Comparison of ENCODE assay signal across 1 cellular context in the genomic region with DNA sequence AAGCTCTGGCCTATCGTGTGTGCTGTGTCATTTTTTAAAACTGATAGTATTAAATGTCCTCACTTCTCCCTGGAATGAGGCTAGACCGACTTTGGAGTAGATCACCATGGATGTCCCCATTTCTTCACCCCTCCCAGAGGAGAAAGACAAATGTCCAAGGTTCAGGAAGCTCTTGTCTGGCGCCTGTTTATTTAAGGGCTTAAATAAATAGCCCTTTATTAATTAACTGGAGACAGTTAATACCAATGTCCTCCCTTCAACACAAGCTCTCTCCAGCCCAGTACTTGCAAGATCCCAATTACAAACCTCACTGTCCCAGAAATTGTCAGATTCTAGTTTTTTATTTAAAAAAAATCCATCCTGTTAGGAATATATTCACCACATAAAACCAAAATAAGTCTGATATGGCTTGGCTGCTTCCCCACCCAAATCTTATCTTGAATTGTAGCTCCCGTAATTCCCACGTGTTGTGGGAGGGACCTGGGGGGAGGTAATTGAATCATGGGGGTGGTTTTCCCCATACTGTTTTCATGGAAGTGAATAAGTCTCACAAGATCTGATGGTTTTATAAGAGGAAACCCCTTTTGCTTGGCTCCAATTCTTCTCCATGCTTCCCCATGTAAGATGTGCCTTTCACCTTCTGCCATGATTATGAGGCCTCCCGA.
TF ChIP-seq lines count a peak whose summit lies in the region.

No MANE protein-coding gene starts in this region.

TF ChIP-seq in HepG2, 621 proteins besides CTCF, POLR2A, EP300 and RAD21 (continued from another document and continues in another):
- TF ChIP-seq, protein P1, sequence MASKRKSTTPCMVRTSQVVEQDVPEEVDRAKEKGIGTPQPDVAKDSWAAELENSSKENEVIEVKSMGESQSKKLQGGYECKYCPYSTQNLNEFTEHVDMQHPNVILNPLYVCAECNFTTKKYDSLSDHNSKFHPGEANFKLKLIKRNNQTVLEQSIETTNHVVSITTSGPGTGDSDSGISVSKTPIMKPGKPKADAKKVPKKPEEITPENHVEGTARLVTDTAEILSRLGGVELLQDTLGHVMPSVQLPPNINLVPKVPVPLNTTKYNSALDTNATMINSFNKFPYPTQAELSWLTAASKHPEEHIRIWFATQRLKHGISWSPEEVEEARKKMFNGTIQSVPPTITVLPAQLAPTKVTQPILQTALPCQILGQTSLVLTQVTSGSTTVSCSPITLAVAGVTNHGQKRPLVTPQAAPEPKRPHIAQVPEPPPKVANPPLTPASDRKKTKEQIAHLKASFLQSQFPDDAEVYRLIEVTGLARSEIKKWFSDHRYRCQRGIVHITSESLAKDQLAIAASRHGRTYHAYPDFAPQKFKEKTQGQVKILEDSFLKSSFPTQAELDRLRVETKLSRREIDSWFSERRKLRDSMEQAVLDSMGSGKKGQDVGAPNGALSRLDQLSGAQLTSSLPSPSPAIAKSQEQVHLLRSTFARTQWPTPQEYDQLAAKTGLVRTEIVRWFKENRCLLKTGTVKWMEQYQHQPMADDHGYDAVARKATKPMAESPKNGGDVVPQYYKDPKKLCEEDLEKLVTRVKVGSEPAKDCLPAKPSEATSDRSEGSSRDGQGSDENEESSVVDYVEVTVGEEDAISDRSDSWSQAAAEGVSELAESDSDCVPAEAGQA (IDR thresholded peaks at IDR 0.05; ENCODE audit: low read depth): 0 out of 2 replicates have a peak, but pooled peaks have one; percentile 22
- TF ChIP-seq, protein P1 (CRISPR knock-in tag; IDR thresholded peaks at IDR 0.05; ENCODE audit: borderline replicate concordance): no peak
- TF ChIP-seq ARID2 (CRISPR knock-in tag; IDR thresholded peaks at IDR 0.05; ENCODE audit: borderline replicate concordance) (no peak), MED1 (CRISPR knock-in tag; IDR thresholded peaks at IDR 0.05) (peak; percentile 64), HOXA3 (CRISPR knock-in tag; IDR thresholded peaks at IDR 0.05) (peak; percentile 57; the same call in 1 of the 2 replicates), ZNF232 (CRISPR knock-in tag; IDR thresholded peaks at IDR 0.05; ENCODE audit: borderline replicate concordance) (no peak), NCOA2 (CRISPR knock-in tag; IDR thresholded peaks at IDR 0.05) (peak; percentile 78), FOSL1 (CRISPR knock-in tag; IDR thresholded peaks at IDR 0.05; ENCODE audit: borderline replicate concordance) (no peak), FOXA3 (CRISPR knock-in tag; IDR thresholded peaks at IDR 0.05) (peak; percentile 98), KDM4B (CRISPR knock-in tag; IDR thresholded peaks at IDR 0.05) (no peak), ZNF441 (CRISPR knock-in tag; IDR thresholded peaks at IDR 0.05; ENCODE audit: borderline replicate concordance) (no peak), RXRB (CRISPR knock-in tag; IDR thresholded peaks at IDR 0.05; ENCODE audit: borderline replicate concordance) (peak; percentile 80), GATAD2A (CRISPR knock-in tag; IDR thresholded peaks at IDR 0.05) (peak; percentile 93), ZNF891 (CRISPR knock-in tag; IDR thresholded peaks at IDR 0.05) (no peak), ZBED4 (CRISPR knock-in tag; IDR thresholded peaks at IDR 0.05; ENCODE audit: borderline replicate concordance) (peak; percentile 76; the same call in 1 of the 2 replicates), MAFK (conservative IDR thresholded peaks at IDR 0.05 in 1 of 2, IDR thresholded peaks at IDR 0.05 in 1 of 2; ENCODE audit: low read length in 2 of 2) (no peak), ZMAT3 (CRISPR knock-in tag; conservative IDR thresholded peaks at IDR 0.05) (no peak), HMG20A (CRISPR knock-in tag; IDR thresholded peaks at IDR 0.05; ENCODE audit: borderline replicate concordance) (peak; percentile 58; the same call in 1 of the 2 replicates), SAP130 (CRISPR knock-in tag; IDR thresholded peaks at IDR 0.05; ENCODE audit: low read depth) (peak; percentile 52), MEIS2 (CRISPR knock-in tag; IDR thresholded peaks at IDR 0.05) (peak; percentile 64; the same call in 1 of the 2 replicates), SOX6 (IDR thresholded peaks at IDR 0.05) (no peak), SOX6 (CRISPR knock-in tag; IDR thresholded peaks at IDR 0.05) (peak; percentile 84), TBX2 (CRISPR knock-in tag; IDR thresholded peaks at IDR 0.05; ENCODE audit: borderline replicate concordance) (peak; percentile 75), NFE2L1 (CRISPR knock-in tag; IDR thresholded peaks at IDR 0.05; ENCODE audit: borderline replicate concordance) (no peak), ZNF3 (CRISPR knock-in tag; IDR thresholded peaks at IDR 0.05) (peak; percentile 79; the same call in 1 of the 2 replicates), ZNF775 (CRISPR knock-in tag; IDR thresholded peaks at IDR 0.05; ENCODE audit: borderline replicate concordance) (no peak), WIZ (CRISPR knock-in tag; IDR thresholded peaks at IDR 0.05) (no peak), ZNF746 (CRISPR knock-in tag; IDR thresholded peaks at IDR 0.05) (peak; percentile 73; the same call in 1 of the 2 replicates), ZNF24 (IDR thresholded peaks at IDR 0.05) (peak; percentile 49; the same call in 1 of the 2 replicates), TCF12 (IDR thresholded peaks at IDR 0.05) (no peak), TCF12 (CRISPR knock-in tag; IDR thresholded peaks at IDR 0.05) (peak; percentile 19; the same call in 1 of the 2 replicates), NCOR1 (IDR thresholded peaks at IDR 0.05; ENCODE audit: borderline replicate concordance, low read length) (peak; percentile 96), TEAD3 (CRISPR knock-in tag; optimal IDR thresholded peaks at IDR 0.05; ENCODE audit: borderline replicate concordance) (peak; percentile 72), PBX2 (CRISPR knock-in tag; IDR thresholded peaks at IDR 0.05) (no peak), HNF4A (CRISPR knock-in tag; IDR thresholded peaks at IDR 0.05) (peak; percentile 98), NR1H2 (CRISPR knock-in tag; IDR thresholded peaks at IDR 0.05; ENCODE audit: borderline replicate concordance, low read depth) (no peak), ZNF781 (CRISPR knock-in tag; IDR thresholded peaks at IDR 0.05; ENCODE audit: borderline replicate concordance, not compliant biosample characterization) (peak; percentile 42)
- TF ChIP-seq, protein P2, sequence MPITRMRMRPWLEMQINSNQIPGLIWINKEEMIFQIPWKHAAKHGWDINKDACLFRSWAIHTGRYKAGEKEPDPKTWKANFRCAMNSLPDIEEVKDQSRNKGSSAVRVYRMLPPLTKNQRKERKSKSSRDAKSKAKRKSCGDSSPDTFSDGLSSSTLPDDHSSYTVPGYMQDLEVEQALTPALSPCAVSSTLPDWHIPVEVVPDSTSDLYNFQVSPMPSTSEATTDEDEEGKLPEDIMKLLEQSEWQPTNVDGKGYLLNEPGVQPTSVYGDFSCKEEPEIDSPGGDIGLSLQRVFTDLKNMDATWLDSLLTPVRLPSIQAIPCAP (CRISPR knock-in tag; IDR thresholded peaks at IDR 0.05; ENCODE audit: low read depth): no peak
- TF ChIP-seq, protein P3, sequence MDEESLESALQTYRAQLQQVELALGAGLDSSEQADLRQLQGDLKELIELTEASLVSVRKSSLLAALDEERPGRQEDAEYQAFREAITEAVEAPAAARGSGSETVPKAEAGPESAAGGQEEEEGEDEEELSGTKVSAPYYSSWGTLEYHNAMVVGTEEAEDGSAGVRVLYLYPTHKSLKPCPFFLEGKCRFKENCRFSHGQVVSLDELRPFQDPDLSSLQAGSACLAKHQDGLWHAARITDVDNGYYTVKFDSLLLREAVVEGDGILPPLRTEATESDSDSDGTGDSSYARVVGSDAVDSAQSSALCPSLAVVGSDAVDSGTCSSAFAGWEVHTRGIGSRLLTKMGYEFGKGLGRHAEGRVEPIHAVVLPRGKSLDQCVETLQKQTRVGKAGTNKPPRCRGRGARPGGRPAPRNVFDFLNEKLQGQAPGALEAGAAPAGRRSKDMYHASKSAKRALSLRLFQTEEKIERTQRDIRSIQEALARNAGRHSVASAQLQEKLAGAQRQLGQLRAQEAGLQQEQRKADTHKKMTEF (CRISPR knock-in tag; IDR thresholded peaks at IDR 0.05): peak; percentile 53; the same call in 1 of the 2 replicates
- TF ChIP-seq, protein P4, sequence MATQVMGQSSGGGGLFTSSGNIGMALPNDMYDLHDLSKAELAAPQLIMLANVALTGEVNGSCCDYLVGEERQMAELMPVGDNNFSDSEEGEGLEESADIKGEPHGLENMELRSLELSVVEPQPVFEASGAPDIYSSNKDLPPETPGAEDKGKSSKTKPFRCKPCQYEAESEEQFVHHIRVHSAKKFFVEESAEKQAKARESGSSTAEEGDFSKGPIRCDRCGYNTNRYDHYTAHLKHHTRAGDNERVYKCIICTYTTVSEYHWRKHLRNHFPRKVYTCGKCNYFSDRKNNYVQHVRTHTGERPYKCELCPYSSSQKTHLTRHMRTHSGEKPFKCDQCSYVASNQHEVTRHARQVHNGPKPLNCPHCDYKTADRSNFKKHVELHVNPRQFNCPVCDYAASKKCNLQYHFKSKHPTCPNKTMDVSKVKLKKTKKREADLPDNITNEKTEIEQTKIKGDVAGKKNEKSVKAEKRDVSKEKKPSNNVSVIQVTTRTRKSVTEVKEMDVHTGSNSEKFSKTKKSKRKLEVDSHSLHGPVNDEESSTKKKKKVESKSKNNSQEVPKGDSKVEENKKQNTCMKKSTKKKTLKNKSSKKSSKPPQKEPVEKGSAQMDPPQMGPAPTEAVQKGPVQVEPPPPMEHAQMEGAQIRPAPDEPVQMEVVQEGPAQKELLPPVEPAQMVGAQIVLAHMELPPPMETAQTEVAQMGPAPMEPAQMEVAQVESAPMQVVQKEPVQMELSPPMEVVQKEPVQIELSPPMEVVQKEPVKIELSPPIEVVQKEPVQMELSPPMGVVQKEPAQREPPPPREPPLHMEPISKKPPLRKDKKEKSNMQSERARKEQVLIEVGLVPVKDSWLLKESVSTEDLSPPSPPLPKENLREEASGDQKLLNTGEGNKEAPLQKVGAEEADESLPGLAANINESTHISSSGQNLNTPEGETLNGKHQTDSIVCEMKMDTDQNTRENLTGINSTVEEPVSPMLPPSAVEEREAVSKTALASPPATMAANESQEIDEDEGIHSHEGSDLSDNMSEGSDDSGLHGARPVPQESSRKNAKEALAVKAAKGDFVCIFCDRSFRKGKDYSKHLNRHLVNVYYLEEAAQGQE (IDR thresholded peaks at IDR 0.05; ENCODE audit: borderline replicate concordance in 1 of 2, low read depth in 1 of 2, low read length in 2 of 2): peak in 1 of 2 experiments; percentile 51; a peak in 2 of 4 replicates
- TF ChIP-seq, protein P5, sequence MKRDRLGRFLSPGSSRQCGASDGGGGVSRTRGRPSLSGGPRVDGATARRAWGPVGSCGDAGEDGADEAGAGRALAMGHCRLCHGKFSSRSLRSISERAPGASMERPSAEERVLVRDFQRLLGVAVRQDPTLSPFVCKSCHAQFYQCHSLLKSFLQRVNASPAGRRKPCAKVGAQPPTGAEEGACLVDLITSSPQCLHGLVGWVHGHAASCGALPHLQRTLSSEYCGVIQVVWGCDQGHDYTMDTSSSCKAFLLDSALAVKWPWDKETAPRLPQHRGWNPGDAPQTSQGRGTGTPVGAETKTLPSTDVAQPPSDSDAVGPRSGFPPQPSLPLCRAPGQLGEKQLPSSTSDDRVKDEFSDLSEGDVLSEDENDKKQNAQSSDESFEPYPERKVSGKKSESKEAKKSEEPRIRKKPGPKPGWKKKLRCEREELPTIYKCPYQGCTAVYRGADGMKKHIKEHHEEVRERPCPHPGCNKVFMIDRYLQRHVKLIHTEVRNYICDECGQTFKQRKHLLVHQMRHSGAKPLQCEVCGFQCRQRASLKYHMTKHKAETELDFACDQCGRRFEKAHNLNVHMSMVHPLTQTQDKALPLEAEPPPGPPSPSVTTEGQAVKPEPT (CRISPR knock-in tag; IDR thresholded peaks at IDR 0.05; ENCODE audit: low read depth): no peak
